ENCODE assay signal across 30 cellular contexts in genomic region chr1:106754957-106755356, GRCh38.
"Had no signal": no experiment of that assay in that cellular context is flagged by ENCODE, and none has a peak within 500 bp of the region (broad histone marks: within the 10 kb centered on the region; RNA-seq: fewer than 3 reads in every experiment).

No MANE protein-coding gene starts in this region.

- H3K4me3 ChIP-seq: ascending aorta, cardiac muscle cell had no signal

- H3K9me3 ChIP-seq: ascending aorta had no signal

- DNase-seq: activated B cell treated with CpG ODN at 0.5 μM for 24 hours; activated CD4-positive, alpha-beta memory T cell treated with anti-CD3 and anti-CD28 coated beads for 36 hours; activated CD4-positive, alpha-beta T cell treated with anti-CD3 and anti-CD28 coated beads for 4 hours; activated CD4-positive, alpha-beta T cell treated with anti-CD3 and anti-CD28 coated beads, Interleukin-2, amount 10 ng/mL, durations not matched to agents 24 days and 14 days; activated CD4-positive, alpha-beta T cell treated with anti-CD3 and anti-CD28 coated beads, Interleukin-2, amount 50 U/mL, for 1 hour; activated CD4-positive, alpha-beta T cell treated with anti-CD3 and anti-CD28 coated beads, Interleukin-2, amount 50 U/mL, for 4 hours; activated CD4-positive, CD25-positive, alpha-beta regulatory T cell treated with anti-CD3 and anti-CD28 coated beads, Interleukin-2, amount 50 U/mL, for 72 hours; activated CD8-positive, alpha-beta memory T cell treated with anti-CD3 and anti-CD28 coated beads, Interleukin-2, amount 50 U/mL, for 4 hours; activated CD8-positive, alpha-beta T cell treated with anti-CD3 and anti-CD28 coated beads for 36 hours; activated effector memory CD4-positive, alpha-beta T cell treated with anti-CD3 and anti-CD28 coated beads, Interleukin-2, amount 50 U/mL, for 16 hours; activated gamma-delta T cell treated with Interleukin-2 at 50 U/mL for 16 hours; activated naive CD4-positive, alpha-beta T cell; activated naive CD4-positive, alpha-beta T cell treated with anti-CD3 and anti-CD28 coated beads for 36 hours; activated naive CD4-positive, alpha-beta T cell treated with anti-CD3 and anti-CD28 coated beads, Interleukin-2, amount 50 U/mL, for 16 hours; activated naive CD8-positive, alpha-beta T cell treated with anti-CD3 and anti-CD28 coated beads for 36 hours; activated T-cell treated with anti-CD3 and anti-CD28 coated beads for 4 hours; activated T-cell treated with anti-CD3 and anti-CD28 coated beads, Interleukin-2, amount 50 U/mL, for 1 hour; activated T-cell treated with anti-CD3 and anti-CD28 coated beads, Interleukin-2, amount 50 U/mL, for 4 hours; activated T-cell treated with anti-CD3 and anti-CD28 coated beads, Interleukin-2, amount 50 U/mL, for 72 hours; amygdala; anterior cingulate cortex; caudate nucleus; cerebellar nuclear complex; T-helper 1 cell; T-helper 2 cell; T-helper 9 cell had no signal

- H3K27ac ChIP-seq: ascending aorta, cardiac muscle cell had no signal

- ATAC-seq: activated CD8-positive, alpha-beta T cell treated with anti-CD3 and anti-CD28 coated beads for 36 hours; activated naive CD4-positive, alpha-beta T cell treated with anti-CD3 and anti-CD28 coated beads, Interleukin-2, amount 50 U/mL, for 72 hours; activated T-cell treated with anti-CD3 and anti-CD28 coated beads, Interleukin-2, amount 50 U/mL, for 4 hours; activated T-cell treated with anti-CD3 and anti-CD28 coated beads, Interleukin-2, amount 50 U/mL, for 72 hours; activated T-helper 17 cell treated with anti-CD3 and anti-CD28 coated beads, Interleukin-2, amount 50 U/mL, for 72 hours had no signal

- H3K36me3 ChIP-seq: ascending aorta, cardiac muscle cell had no signal

- H3K27me3 ChIP-seq: ascending aorta, cardiac muscle cell had no signal

- H3K4me1 ChIP-seq: ascending aorta had no signal
